ENCODE assay signal across 2 cellular contexts in genomic region chr20:33660685-33661058, GRCh38.
A peak's percentile ranks its signal among the peaks of the same experiment; 100 is the strongest.
TF ChIP-seq lines count a peak whose summit lies in the region.

No MANE protein-coding gene starts in this region.

TF ChIP-seq in HepG2, 621 proteins besides CTCF, POLR2A, EP300 and RAD21:
- TF ChIP-seq SSRP1 (CRISPR knock-in tag; IDR thresholded peaks at IDR 0.05) = 0 out of 2 replicates have a peak, but pooled peaks have one; percentile 69
- no peak for TF ChIP-seq ZNF720 (CRISPR knock-in tag; IDR thresholded peaks at IDR 0.05)

TF ChIP-seq in WTC11, 78 proteins besides CTCF, POLR2A, EP300 and RAD21:
- TF ChIP-seq USF2 (CRISPR knock-in tag; IDR thresholded peaks at IDR 0.05) = no peak
- TF ChIP-seq PRDM15 (CRISPR knock-in tag; IDR thresholded peaks at IDR 0.05) = no peak
- TF ChIP-seq ETV6 (CRISPR knock-in tag; IDR thresholded peaks at IDR 0.05) = no peak
- no peak for TF ChIP-seq CREB1 (CRISPR knock-in tag; IDR thresholded peaks at IDR 0.05)
- no peak for TF ChIP-seq ARID4B (CRISPR knock-in tag; IDR thresholded peaks at IDR 0.05; ENCODE audit: borderline replicate concordance)
- no peak for TF ChIP-seq ZNF219 (CRISPR knock-in tag; IDR thresholded peaks at IDR 0.05; ENCODE audit: borderline replicate concordance)
- TF ChIP-seq GABPB1 (CRISPR knock-in tag; IDR thresholded peaks at IDR 0.05) = no peak
- no peak for TF ChIP-seq ERG (CRISPR knock-in tag; IDR thresholded peaks at IDR 0.05)
- no peak for TF ChIP-seq GTF2I (CRISPR knock-in tag; conservative IDR thresholded peaks at IDR 0.05)
- no peak for TF ChIP-seq FOXK1 (CRISPR knock-in tag; IDR thresholded peaks at IDR 0.05)
- no peak for TF ChIP-seq IRF1 (CRISPR knock-in tag; IDR thresholded peaks at IDR 0.05)
- TF ChIP-seq ZNF138 (CRISPR knock-in tag; conservative IDR thresholded peaks at IDR 0.05) = no peak
- no peak for TF ChIP-seq ZNF512 (CRISPR knock-in tag; IDR thresholded peaks at IDR 0.05; ENCODE audit: borderline replicate concordance)
- TF ChIP-seq ZNF532 (CRISPR knock-in tag; IDR thresholded peaks at IDR 0.05; ENCODE audit: borderline replicate concordance) = no peak
- no peak for TF ChIP-seq RORB (CRISPR knock-in tag; IDR thresholded peaks at IDR 0.05)
- TF ChIP-seq FOXJ3 (CRISPR knock-in tag; IDR thresholded peaks at IDR 0.05; ENCODE audit: borderline replicate concordance) = no peak
